ENCODE assay signal across 18 cellular contexts in the genomic region with DNA sequence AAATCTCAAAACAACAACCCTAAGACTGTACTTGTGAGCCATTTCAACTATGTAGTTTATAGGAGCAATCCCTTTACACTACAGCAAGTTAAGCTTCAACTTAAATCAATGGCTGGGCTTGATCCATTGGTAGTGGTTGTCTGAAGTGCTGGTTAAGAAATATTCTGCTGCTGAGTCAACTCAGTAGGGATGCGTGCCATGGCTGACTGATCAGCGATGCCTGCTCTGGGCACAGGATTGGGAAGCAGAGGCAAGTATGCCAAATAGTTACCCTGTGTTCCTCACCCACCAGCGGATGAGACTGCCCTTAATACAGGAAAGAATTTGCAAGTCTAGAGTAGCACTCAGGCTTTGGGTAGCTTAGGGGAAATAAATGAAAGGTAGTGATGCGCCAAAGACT. TPM values are rescaled to one million over a fixed set of nuclear protein-coding genes. Genes with fewer than 3 reads are reported as not detected.
DNase-seq lines count a peak whose midpoint lies in the region; ATAC-seq and TF ChIP-seq lines count a peak whose summit lies in the region.
"Had no signal": no experiment of that assay in that cellular context is flagged by ENCODE, and none has a peak within 500 bp of the region (broad histone marks: within the 10 kb centered on the region; RNA-seq: fewer than 3 reads in every experiment).

No MANE protein-coding gene starts in this region.

- no peaks in the 10 kb centered on the region for H3K79me2 ChIP-seq in PC-3 (ENCODE audit: low read length)
- H3K79me2 ChIP-seq in trophoblast cell (ENCODE audit: control insufficient read depth, insufficient read depth, low read length, poor library complexity) = no peaks in the 10 kb centered on the region

- H3K14ac ChIP-seq in trophoblast cell (ENCODE audit: low read length) = no peak overlapping the region

- no peak overlapping the region for H3K18ac ChIP-seq in trophoblast cell (ENCODE audit: low read length)

- no peaks in the 10 kb centered on the region for H3F3A ChIP-seq in PC-3 (ENCODE audit: low read length, unreplicated experiment)

- TF ChIP-seq POLR2A in esophagus muscularis mucosa (IDR thresholded peaks at IDR 0.05; ENCODE audit: low read depth) = no peak

- POLR2A ChIA-PET in PC-3 (lab: Charles Lee; ENCODE audit: unreplicated experiment) = no interaction called here

- H4K20me1 ChIP-seq in PC-3 (ENCODE audit: low read length) = no peaks in the 10 kb centered on the region

- no peak overlapping the region for H2AK5ac ChIP-seq in trophoblast cell (ENCODE audit: low read length)

- H2AFZ ChIP-seq in PC-3 (ENCODE audit: low read length) (no peak overlapping the region), trophoblast cell (ENCODE audit: insufficient read depth, low read length, poor library complexity) (no peak overlapping the region)

- intact Hi-C loops in PC-3 (cut with micrococcal nuclease) (no loop called here), esophagus muscularis mucosa (cut with DNase I) (loop anchor here (5.0 kb wide), 2 partner anchors 60 to 375 kb away; no protein-coding TSS in a partner anchor)

- H3K23ac ChIP-seq in trophoblast cell (ENCODE audit: low read length) = no peak overlapping the region

- H3K4me3 ChIP-seq in PC-3 (ENCODE audit: low read length) (no peak overlapping the region), esophagus muscularis mucosa (no peak overlapping the region), trophoblast cell (ENCODE audit: low read depth, low read length) (no peak overlapping the region), H7 (ENCODE audit: insufficient read depth, low read depth, low read length) (no peak overlapping the region)
- H3K4me3 ChIP-seq: lung, right lobe of liver, transverse colon had no signal

- H4K12ac ChIP-seq in trophoblast cell (ENCODE audit: low read depth, low read length) = no peak overlapping the region

- H3K9me2 ChIP-seq in PC-3 (replicated peaks; ENCODE audit: low read length) = no peaks in the 10 kb centered on the region

- H3K27ac ChIP-seq in PC-3 (ENCODE audit: low read length) (no peak overlapping the region), esophagus muscularis mucosa (replicated peaks in 1 of 4) (peak overlapping the region in 3 of 4 donors; percentile 2 to 39 (median 12)), trophoblast cell (ENCODE audit: low read depth, low read length) (peak overlapping the region; percentile 75)
- H3K27ac ChIP-seq: epithelial cell of prostate, right lobe of liver, transverse colon had no signal

- no peak for TF ChIP-seq CTCF in PC-3 (conservative IDR thresholded peaks at IDR 0.05; ENCODE audit: low read depth, low read length)
- TF ChIP-seq CTCF in esophagus muscularis mucosa (IDR thresholded peaks at IDR 0.05) = no peak

- H3K9me3 ChIP-seq in PC-3 (ENCODE audit: low read length) = no peaks in the 10 kb centered on the region
- no peaks in the 10 kb centered on the region for H3K9me3 ChIP-seq in esophagus muscularis mucosa
- H3K9me3 ChIP-seq in trophoblast cell (ENCODE audit: insufficient read depth, low read depth, low read length) = no peaks in the 10 kb centered on the region
- H3K9me3 ChIP-seq: right lobe of liver, transverse colon had no signal

- H3K79me1 ChIP-seq in trophoblast cell (ENCODE audit: low read length) = peaks cover 6% of the 10 kb centered on the region

- peak overlapping the region; percentile 86 for H2BK120ac ChIP-seq in trophoblast cell (ENCODE audit: insufficient read depth, low read length, poor library complexity)

- no peaks in the 10 kb centered on the region for H3K36me3 ChIP-seq in PC-3 (ENCODE audit: low read depth, low read length)
- peaks cover 0 to 16% (median 4%) of the 10 kb centered on the region in 4 donors for H3K36me3 ChIP-seq in esophagus muscularis mucosa
- peaks cover 0 to under 1% of the 10 kb centered on the region in 2 experiments for H3K36me3 ChIP-seq in trophoblast cell (ENCODE audit: control insufficient read depth in 1 of 2, insufficient read depth in 2 of 2, low read length in 2 of 2)
- no peaks in the 10 kb centered on the region for H3K36me3 ChIP-seq in H7 (replicated peaks; ENCODE audit: control insufficient read depth, insufficient read depth, low read length)
- H3K36me3 ChIP-seq: transverse colon had no signal

- CTCF ChIA-PET in PC-3 (lab: Charles Lee) = no interaction called here

- ATAC-seq in PC-3 = peak; percentile 39
- ATAC-seq: activated CD4-positive, CD25-positive, alpha-beta regulatory T cell treated with anti-CD3 and anti-CD28 coated beads, Interleukin-2, amount 50 U/mL, for 24 hours; activated naive CD4-positive, alpha-beta T cell treated with anti-CD3 and anti-CD28 coated beads, Interleukin-2, amount 50 U/mL, for 72 hours; right lobe of liver had no signal

- peak overlapping the region; percentile 90 for H4K91ac ChIP-seq in trophoblast cell (ENCODE audit: low read depth, low read length)

- TF ChIP-seq EP300 in esophagus muscularis mucosa (IDR thresholded peaks at IDR 0.05) = no peak

- H3K4me2 ChIP-seq in PC-3 (ENCODE audit: low read length) = no peak overlapping the region
- no peak overlapping the region for H3K4me2 ChIP-seq in trophoblast cell (ENCODE audit: low read length)

- no peaks in the 10 kb centered on the region for H3K27me3 ChIP-seq in PC-3 (ENCODE audit: low read length)
- no peaks in the 10 kb centered on the region for H3K27me3 ChIP-seq in esophagus muscularis mucosa
- no peaks in the 10 kb centered on the region for H3K27me3 ChIP-seq in trophoblast cell (ENCODE audit: insufficient read depth, low read length)
- no peaks in the 10 kb centered on the region for H3K27me3 ChIP-seq in H7 (ENCODE audit: control insufficient read depth, insufficient read depth, low read length)
- H3K27me3 ChIP-seq: right lobe of liver, transverse colon had no signal

- DNase-seq in GM03348 (ENCODE audit: low spot score) (peak; percentile 81), PC-3 (peak; percentile 59), esophagus muscularis mucosa (ENCODE audit: extremely low spot score) (peak; percentile 79), trophoblast cell (no peak), H7 (no peak), NCI-H1092 (lab: John Stamatoyannopoulos, UW) (no peak), NCI-H1436 treated with DMSO at 0.1 percent for 48 hours (lab: John Stamatoyannopoulos, UW) (no peak)
- DNase-seq: CD8-positive, alpha-beta memory T cell; cerebellar nuclear complex; NCI-H446 treated with DMSO at 0.1 percent for 48 hours; right lobe of liver; stimulated activated CD4-positive, alpha-beta T cell treated with anti-CD3 and anti-CD28 coated beads, Interleukin-2, amount 100 ng/mL, for 48 hours; transverse colon had no signal

- peaks cover 22% of the 10 kb centered on the region for H3K4me1 ChIP-seq in PC-3 (ENCODE audit: insufficient read depth, low read length)
- H3K4me1 ChIP-seq in esophagus muscularis mucosa = peaks cover 0 to 55% (median 44%) of the 10 kb centered on the region in 4 donors
- peaks cover 2% of the 10 kb centered on the region in 2 experiments for H3K4me1 ChIP-seq in trophoblast cell (ENCODE audit: control insufficient read depth in 1 of 2, insufficient read depth in 2 of 2, low read length in 2 of 2)
- H3K4me1 ChIP-seq: right lobe of liver had no signal

- H4K8ac ChIP-seq in trophoblast cell (ENCODE audit: low read depth, low read length) = peak overlapping the region; percentile 66

- no peak overlapping the region for H3K4ac ChIP-seq in trophoblast cell (ENCODE audit: low read depth, low read length)

- no TSS peak for BruUV-seq in PC-3 (replicated peaks; lab: Mats Ljungman, UMichigan)

- H2BK5ac ChIP-seq in trophoblast cell (ENCODE audit: low read depth, low read length, poor library complexity) = peak overlapping the region; percentile 36

- H3K9ac ChIP-seq in PC-3 (ENCODE audit: low read length) = no peak overlapping the region
- no peak overlapping the region for H3K9ac ChIP-seq in trophoblast cell (ENCODE audit: low read length)

- WGBS in esophagus muscularis mucosa = 93% methylated on average over 4 of the region's 4 CpGs
- no CpG with 5 or more reads among the region's 4 CpGs for WGBS in trophoblast cell (ENCODE audit: extremely low coverage, insufficient coverage, insufficient read length)

- no peak overlapping the region for H2BK12ac ChIP-seq in trophoblast cell (ENCODE audit: low read length)

RNA-seq across cellular contexts. Expression of a gene that starts 41.5 kb away (rescaled TPM):
- total RNA-seq in PC-3 (2014; rRNA removed) = not detected in 2 replicates
- total RNA-seq in esophagus muscularis mucosa = under 1 TPM in 1 of 4 donors, not detected in 3; 0.32 TPM
- 88.6 and 98.7 TPM in 2 replicates for polyA plus RNA-seq in trophoblast cell (2013)
- not detected in 2 replicates for total RNA-seq in H7 (2014; rRNA removed; shearing (Covaris generic))
- total RNA-seq: CD8-positive, alpha-beta memory T cell; right lobe of liver had no signal
- polyA plus RNA-seq: CD8-positive, alpha-beta memory T cell; IgD-negative memory B cell had no signal

RNA-seq across cellular contexts. Expression of a gene that starts 41.9 kb away (rescaled TPM):
- total RNA-seq in PC-3 (2014; rRNA removed) (30.3 and 54.6 TPM in 2 replicates), esophagus muscularis mucosa (10 to 100 TPM; 58.5 to 95.5 (median 73.1) TPM)
- polyA plus RNA-seq in trophoblast cell (2013) = 56.4 and 57.2 TPM in 2 replicates
- 21.8 and 22.7 TPM in 2 replicates for total RNA-seq in H7 (2014; rRNA removed; shearing (Covaris generic))

RNA-seq across cellular contexts. Expression of a gene that starts 45.5 kb away (rescaled TPM):
- total RNA-seq in PC-3 (2014; rRNA removed) = 8.5 and 9.7 TPM in 2 replicates
- total RNA-seq in esophagus muscularis mucosa = 10 to 100 TPM; 19.9 to 30.0 (median 24.4) TPM
- 17.1 and 17.2 TPM in 2 replicates for polyA plus RNA-seq in trophoblast cell (2013)
- 6.5 and 9.0 TPM in 2 replicates for total RNA-seq in H7 (2014; rRNA removed; shearing (Covaris generic))

Comparison
In these comparisons a context has a peak if more than half of its experiments do, and no peak if none do; other contexts are left out.
1. DNase-seq: peak in GM03348 (single experiment), PC-3 (single experiment) and esophagus muscularis mucosa (single experiment); none in trophoblast cell (0 of 2), H7 (single experiment), NCI-H1092 (single experiment) and NCI-H1436 treated with DMSO at 0.1 percent for 48 hours (single experiment).